Comparison of ENCODE assay signal across 1 cellular context in genomic region chr7:41979834-41980307, GRCh38.
TF ChIP-seq lines count a peak whose summit lies in the region.

No MANE protein-coding gene starts in this region.

TF ChIP-seq in SK-N-SH treated with all-trans-retinoic acid at 6 μM for 48 hours, 23 proteins besides CTCF, POLR2A, EP300 and RAD21 (continued from another document):
- TF ChIP-seq TSHZ2 (CRISPR knock-in tag; IDR thresholded peaks at IDR 0.05) (no peak), RARB (CRISPR knock-in tag; IDR thresholded peaks at IDR 0.05) (no peak), ZNF565 (CRISPR knock-in tag; conservative IDR thresholded peaks at IDR 0.05; ENCODE audit: low read depth) (no peak), POU6F1 (CRISPR knock-in tag; IDR thresholded peaks at IDR 0.05; ENCODE audit: borderline replicate concordance, low read depth) (no peak), SNAI2 (CRISPR knock-in tag; IDR thresholded peaks at IDR 0.05) (no peak)
TF ChIP-seq in SK-N-SH treated with all-trans-retinoic acid at 6 μM for 48 hours: peak in this region for 0.
